3 cellular contexts compared by ENCODE assay signal in the genomic region with DNA sequence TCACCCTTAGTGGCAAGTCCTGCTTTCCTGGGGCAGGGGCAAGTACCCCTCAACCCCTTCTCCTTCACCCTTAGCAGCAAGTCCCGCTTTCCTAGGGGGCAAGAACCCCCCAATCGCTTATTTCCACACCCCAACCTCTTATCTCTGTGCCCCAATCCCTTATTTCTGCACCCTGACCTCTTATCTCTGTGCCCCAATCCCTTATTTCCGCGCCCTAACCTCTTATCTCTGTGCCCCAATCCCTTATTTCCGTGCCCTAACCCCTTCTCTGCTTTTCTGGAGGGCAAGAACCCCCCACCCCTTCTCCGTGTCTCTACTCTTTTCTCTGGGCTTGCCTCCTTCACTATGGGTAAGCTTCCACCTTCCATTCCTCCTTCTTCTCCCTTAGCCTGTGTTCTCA.
DNase-seq lines count a peak whose midpoint lies in the region; ATAC-seq, FAIRE-seq and TF ChIP-seq lines count a peak whose summit lies in the region.
"Not testable (repeated sequence)": the region's sequence is repeated elsewhere in the genome, so short reads cannot be mapped to it uniquely, and the experiment has no call there.

No MANE protein-coding gene starts in this region.

- in situ Hi-C loops in K562 (cut with MboI) = not testable (repeated sequence)

- peak overlapping the region; percentile 90 for H3K9ac ChIP-seq in HUES6 (ENCODE audit: low read length)
- H3K9ac ChIP-seq in K562 (ENCODE audit: insufficient read depth in 1 of 2, low read depth in 2 of 2, low read length in 2 of 2) = not testable (repeated sequence)

- DNase-seq in H7; K562 (ENCODE audit: extremely low read depth in 1 of 4, low spot score in 3 of 4): not testable (repeated sequence)

- ATAC-seq in K562 = not testable (repeated sequence)

- not testable (repeated sequence) for TF ChIP-seq CTCF in K562 (IDR thresholded peaks at IDR 0.05 in 2 of 3, conservative IDR thresholded peaks at IDR 0.05 in 1 of 3; ENCODE audit: insufficient read depth in 2 of 3, low read depth in 1 of 3, low read length in 3 of 3)

- not testable (repeated sequence) for TF ChIP-seq EP300 in K562 (IDR thresholded peaks at IDR 0.05; ENCODE audit: low read length)

- not testable (repeated sequence) for H3K9me3 ChIP-seq in HUES6 (ENCODE audit: control insufficient read depth, insufficient read depth, low read depth, low read length); K562 (replicated peaks; ENCODE audit: control insufficient read depth, insufficient read depth, low read depth, low read length)

- intact Hi-C loops in K562 (cut with micrococcal nuclease) = not testable (repeated sequence)

- not testable (repeated sequence) for BruUV-seq in K562 (replicated peaks; lab: Mats Ljungman, UMichigan)

- FAIRE-seq in K562 (lab: Jason Lieb, UNC) = not testable (repeated sequence)

- H3K4me1 ChIP-seq in HUES6 (ENCODE audit: control insufficient read depth, insufficient read depth, low read length) = peaks cover 15% of the 10 kb centered on the region; the same call in 1 of the 2 replicates
- not testable (repeated sequence) for H3K4me1 ChIP-seq in K562 (replicated peaks in 1 of 2; ENCODE audit: control insufficient read depth in 2 of 2, insufficient read depth in 2 of 2, low read length in 2 of 2)

- H2AFZ ChIP-seq in K562 (ENCODE audit: low read depth, low read length) = not testable (repeated sequence)

- CTCF ChIA-PET in K562 (lab: Yijun Ruan, JAX; ENCODE audit: low intra/inter-chr PET ratio) = not testable (repeated sequence)

- POLR2A ChIA-PET in K562 (lab: Yijun Ruan, JAX) = not testable (repeated sequence)

- not testable (repeated sequence) for H3K9me1 ChIP-seq in K562 (ENCODE audit: control insufficient read depth, insufficient read depth, low read length)

- H3K79me2 ChIP-seq in K562 (ENCODE audit: control insufficient read depth, insufficient read depth, low read length) = not testable (repeated sequence)

- H3K36me3 ChIP-seq in H7 (replicated peaks; ENCODE audit: control insufficient read depth, insufficient read depth, low read length); HUES6 (ENCODE audit: control insufficient read depth, insufficient read depth, low read length); K562 (ENCODE audit: control insufficient read depth, insufficient read depth, low read length): not testable (repeated sequence)

- not testable (repeated sequence) for H3K27ac ChIP-seq in HUES6 (ENCODE audit: low read depth, low read length); K562 (ENCODE audit: extremely low read depth, low read depth, low read length)

- not testable (repeated sequence) for H3K4me2 ChIP-seq in K562 (ENCODE audit: insufficient read depth, low read length)

- not testable (repeated sequence) for TF ChIP-seq RAD21 in K562 (CRISPR knock-in tag; conservative IDR thresholded peaks at IDR 0.05 in 1 of 2, IDR thresholded peaks at IDR 0.05 in 1 of 2)

- peak overlapping the region; percentile 29; the same call in 1 of the 2 replicates for H3K4me3 ChIP-seq in H7 (ENCODE audit: insufficient read depth, low read depth, low read length)
- peak overlapping the region; percentile 54; the same call in 1 of the 2 replicates for H3K4me3 ChIP-seq in HUES6 (ENCODE audit: low read depth, low read length)
- not testable (repeated sequence) for H3K4me3 ChIP-seq in K562

- not testable (repeated sequence) for TF ChIP-seq POLR2A in K562 (conservative IDR thresholded peaks at IDR 0.05)

- H4K20me1 ChIP-seq in K562 (replicated peaks; ENCODE audit: control insufficient read depth, insufficient read depth, low read length) = not testable (repeated sequence)

- WGBS in K562 (ENCODE audit: insufficient coverage, low coverage, missing lambda C conversion rate) = 6% methylated on average over 3 of the region's 6 CpGs

- not testable (repeated sequence) for H3K27me3 ChIP-seq in H7 (ENCODE audit: control insufficient read depth, insufficient read depth, low read length); HUES6 (ENCODE audit: control insufficient read depth, insufficient read depth, low read length); K562 (ENCODE audit: control insufficient read depth in 2 of 2, insufficient read depth in 2 of 2, low read length in 2 of 2)

TF ChIP-seq in K562, 482 proteins besides CTCF, POLR2A, EP300 and RAD21:
- not testable (repeated sequence) for TF ChIP-seq NR2C1 (IDR thresholded peaks at IDR 0.05)
- TF ChIP-seq NR2C1 (tag; IDR thresholded peaks at IDR 0.05) (peak; percentile 22; the same call in 1 of the 2 replicates), TRIM24 (IDR thresholded peaks at IDR 0.05) (peak; percentile 66; a peak in 2 of 4 replicates), CBFA2T3 (IDR thresholded peaks at IDR 0.05) (peak; percentile 71), TAL1 (IDR thresholded peaks at IDR 0.05) (peak; percentile 60; the same call in 1 of the 2 replicates), CBFA2T2 (conservative IDR thresholded peaks at IDR 0.05) (peak; percentile 56), ARID1B (IDR thresholded peaks at IDR 0.05) (peak; percentile 48), NCOR1 (IDR thresholded peaks at IDR 0.05) (peak; percentile 40; the same call in 1 of the 2 replicates)
